In genomic region chr6:64505312-64505711, GRCh38 we compare ENCODE assay signal across 8 cellular contexts.
A peak's percentile ranks its signal among the peaks of the same experiment; 100 is the strongest.
DNase-seq lines count a peak whose midpoint lies in the region; ATAC-seq and TF ChIP-seq lines count a peak whose summit lies in the region.

No MANE protein-coding gene starts in this region.

- H3K4me3 Mint-ChIP-seq in type B pancreatic cell: no peak overlapping the region

- H3K4me1 ChIP-seq in right atrium auricular region: no peaks in the 10 kb centered on the region
- H3K4me1 ChIP-seq in osteoblast (ENCODE audit: insufficient read depth, low read length): no peaks in the 10 kb centered on the region

- DNase-seq in Right ventricle myocardium superior (peak; percentile 22), right atrium auricular region (ENCODE audit: low spot score) (no peak), MG63 (peak; percentile 4), ecto neural progenitor cell (ENCODE audit: low spot score) (peak; percentile 53), type B pancreatic cell (ENCODE audit: extremely low spot score, unreplicated experiment) (no peak), osteoblast (ENCODE audit: insufficient read length, low spot score, missing footprints) (no peak)

- H3K36me3 ChIP-seq in right atrium auricular region: no peaks in the 10 kb centered on the region
- H3K36me3 ChIP-seq in MG63: no peaks in the 10 kb centered on the region
- no peaks in the 10 kb centered on the region for H3K36me3 ChIP-seq in osteoblast (ENCODE audit: insufficient read depth, low read length)

- no peaks in the 10 kb centered on the region for H4K20me1 ChIP-seq in osteoblast (ENCODE audit: insufficient read depth, low read length)

- H3K4me2 ChIP-seq in osteoblast (ENCODE audit: insufficient read depth, low read length): no peak overlapping the region

- intact Hi-C loops in Right ventricle myocardium superior (cut with DNase I): no loop called here

- no peaks in the 10 kb centered on the region for H3K27me3 Mint-ChIP-seq in type B pancreatic cell

- no peaks in the 10 kb centered on the region for H3K79me2 ChIP-seq in osteoblast (ENCODE audit: insufficient read depth, low read length)

- peak in 1 of 2 donors; percentile 22 for TF ChIP-seq CTCF in right atrium auricular region (IDR thresholded peaks at IDR 0.05)
- TF ChIP-seq CTCF in type B pancreatic cell (conservative IDR thresholded peaks at IDR 0.05): peak; percentile 79
- TF ChIP-seq CTCF in osteoblast (IDR thresholded peaks at IDR 0.05; ENCODE audit: extremely low read depth, low read depth, low read length): no peak

- no peaks in the 10 kb centered on the region for H3K9me3 Mint-ChIP-seq in type B pancreatic cell

- ATAC-seq in Right ventricle myocardium superior (ENCODE audit: poor library complexity): no peak
- no peak for ATAC-seq in GM19455 (IDR thresholded peaks at IDR 0.05; ENCODE audit: unreplicated experiment)
- ATAC-seq in GM18861 (IDR thresholded peaks at IDR 0.05; ENCODE audit: unreplicated experiment): no peak

- H3K9me3 ChIP-seq in right atrium auricular region (no peaks in the 10 kb centered on the region), MG63 (no peaks in the 10 kb centered on the region), osteoblast (ENCODE audit: low read depth, low read length) (no peaks in the 10 kb centered on the region)

- no peaks in the 10 kb centered on the region for H3K27me3 ChIP-seq in right atrium auricular region
- H3K27me3 ChIP-seq in MG63: no peaks in the 10 kb centered on the region
- no peaks in the 10 kb centered on the region for H3K27me3 ChIP-seq in osteoblast (ENCODE audit: insufficient read depth, low read length)

- no peak overlapping the region for H3K27ac ChIP-seq in right atrium auricular region
- no peak overlapping the region for H3K27ac ChIP-seq in osteoblast (ENCODE audit: low read depth, low read length)

- peaks cover 5% of the 10 kb centered on the region for H3K4me1 Mint-ChIP-seq in type B pancreatic cell (ENCODE audit: unreplicated experiment)

- no peak overlapping the region for H2AFZ ChIP-seq in osteoblast (ENCODE audit: low read length)

- H3K36me3 Mint-ChIP-seq in type B pancreatic cell: no peaks in the 10 kb centered on the region

- H3K27ac Mint-ChIP-seq in type B pancreatic cell: no peak overlapping the region

- H3K4me3 ChIP-seq in right atrium auricular region (no peak overlapping the region), MG63 (no peak overlapping the region), osteoblast (ENCODE audit: insufficient read depth, low read length) (no peak overlapping the region)

Comparison
In these comparisons a context has a peak if more than half of its experiments do, and no peak if none do; other contexts are left out.
1. DNase-seq: peak in Right ventricle myocardium superior (single experiment), MG63 (single experiment) and ecto neural progenitor cell (single experiment); none in right atrium auricular region (single experiment), type B pancreatic cell (single experiment) and osteoblast (single experiment).